ENCODE assay signal across 8 cellular contexts in genomic region chr22:46012881-46013281, GRCh38. TPM values are rescaled to one million over a fixed set of nuclear protein-coding genes. Genes with fewer than 3 reads are reported as not detected.
DNase-seq lines count a peak whose midpoint lies in the region; ATAC-seq and TF ChIP-seq lines count a peak whose summit lies in the region.

No MANE protein-coding gene starts in this region.

- WGBS in ovary, 3 donors: 55 to 64% (median 60%) methylated on average over 11 of the region's 11 CpGs

- H3K27me3 ChIP-seq in SJCRH30 (no peaks in the 10 kb centered on the region), ovary (no peaks in the 10 kb centered on the region)

- H3K9me3 ChIP-seq in SJCRH30 (replicated peaks): no peaks in the 10 kb centered on the region
- H3K9me3 ChIP-seq in ovary: no peaks in the 10 kb centered on the region

- H3K4me3 ChIP-seq in SJCRH30 (peak overlapping the region; percentile 63), fibroblast of the aortic adventitia (ENCODE audit: low read depth, low read length) (peak overlapping the region; percentile 28), ovary (no peak overlapping the region)

- peak overlapping the region; percentile 90 to 95 for H3K4me3 Mint-ChIP-seq in CD14-positive monocyte

- H3K27ac Mint-ChIP-seq in CD14-positive monocyte: peak overlapping the region in 6 of 7 donors; percentile 46 to 97 (median 92)

- H3K27me3 Mint-ChIP-seq in CD14-positive monocyte (ENCODE audit: low read depth in 3 of 3): peaks cover 0 to 6% (median 5%) of the 10 kb centered on the region in 3 donors

- ATAC-seq in GM21381 (IDR thresholded peaks at IDR 0.05; ENCODE audit: unreplicated experiment): no peak
- ATAC-seq in GM18870 (IDR thresholded peaks at IDR 0.05; ENCODE audit: unreplicated experiment): no peak

- intact Hi-C loops in CD14-positive monocyte (cut with micrococcal nuclease) (loop anchor here (2.0 to 5.0 kb wide), 2 partner anchors 16 to 59 kb away; no protein-coding TSS in a partner anchor), ovary (cut with DNase I) (loop anchor here in 3 of 4 donors (2.0 to 10.0 kb wide), 3 partner anchors 58 to 62 kb away; no protein-coding TSS in a partner anchor)

- TF ChIP-seq EP300 in ovary (IDR thresholded peaks at IDR 0.05): no peak

- H3K9me3 Mint-ChIP-seq in CD14-positive monocyte: peaks cover 12 to 21% (median 17%) of the 10 kb centered on the region in 7 donors

- DNase-seq in CD14-positive monocyte (ENCODE audit: low spot score) (peak; percentile 41), SJCRH30 (no peak), fibroblast of the aortic adventitia (ENCODE audit: low read depth) (no peak), ovary (peak; percentile 47 to 70 (median 62)), GM03348 (ENCODE audit: low spot score) (no peak)
- no peak for DNase-seq in stimulated activated naive CD4-positive, alpha-beta T cell (lab: John Stamatoyannopoulos, UW)

- peaks cover 7 to 9% of the 10 kb centered on the region in 2 donors for H3K36me3 Mint-ChIP-seq in CD14-positive monocyte

- no peak for TF ChIP-seq POLR2A in ovary (IDR thresholded peaks at IDR 0.05)

- TF ChIP-seq CTCF in CD14-positive monocyte (IDR thresholded peaks at IDR 0.05) (no peak), fibroblast of the aortic adventitia (IDR thresholded peaks at IDR 0.05; ENCODE audit: insufficient read depth, low read length) (no peak), ovary (IDR thresholded peaks at IDR 0.05) (no peak)

- H3K4me1 ChIP-seq in SJCRH30 (peaks cover 41% of the 10 kb centered on the region), ovary (ENCODE audit: insufficient read depth) (peaks cover 12% of the 10 kb centered on the region)

- H3K4me1 Mint-ChIP-seq in CD14-positive monocyte: peaks cover 21% of the 10 kb centered on the region

- peak overlapping the region; percentile 91; the same call in 1 of the 2 replicates for H3K27ac ChIP-seq in SJCRH30
- H3K27ac ChIP-seq in ovary: peak overlapping the region; percentile 94 to 97

- no peaks in the 10 kb centered on the region for H3K36me3 ChIP-seq in SJCRH30
- no peaks in the 10 kb centered on the region for H3K36me3 ChIP-seq in ovary

RNA-seq across cellular contexts. Expression of gene WNT7B, which starts 35.9 kb away (rescaled TPM):
- polyA plus RNA-seq in CD14-positive monocyte (not detected), ovary (not detected)
- not detected in 2 replicates for total RNA-seq in SJCRH30 (2014; rRNA removed; shearing (Covaris generic))
- total RNA-seq in fibroblast of the aortic adventitia (ENCODE audit: low replicate concordance) (0.18 TPM in 1 of 2 replicates, not detected in the other), ovary (1 to 10 TPM in 1 of 7 donors, under 1 TPM in 3, not detected in 3; 0.22 to 2.5 (median 0.59) TPM)

Comparison
In these comparisons a context has a peak if more than half of its experiments do, and no peak if none do; other contexts are left out.
1. DNase-seq: peak in CD14-positive monocyte (single experiment) and ovary (5 of 5); none in SJCRH30 (0 of 2), fibroblast of the aortic adventitia (single experiment), stimulated activated naive CD4-positive, alpha-beta T cell (0 of 6) and GM03348 (single experiment).